ENCODE assay signal across 20 cellular contexts in genomic region chr10:69810097-69810496, GRCh38. TPM values are rescaled to one million over a fixed set of nuclear protein-coding genes. Genes with fewer than 3 reads are reported as not detected.
"Had no signal": no experiment of that assay in that cellular context is flagged by ENCODE, and none has a peak within 500 bp of the region (broad histone marks: within the 10 kb centered on the region; RNA-seq: fewer than 3 reads in every experiment).

No MANE protein-coding gene starts in this region.

- ATAC-seq: activated CD8-positive, alpha-beta T cell treated with anti-CD3 and anti-CD28 coated beads, Interleukin-2, amount 10 ng/mL, durations not matched to agents 7 days and 5 days; activated naive CD4-positive, alpha-beta T cell treated with anti-CD3 and anti-CD28 coated beads, Interleukin-2, amount 50 U/mL, for 72 hours; left lobe of liver; naive thymus-derived CD8-positive, alpha-beta T cell; pancreas; stimulated activated effector memory CD8-positive, alpha-beta T cell treated with anti-CD3 and anti-CD28 coated beads, Interleukin-12 subunit alpha, Interleukin-12 subunit beta, amount 100 ng/mL, for 72 hours had no signal

- H3K9me3 Mint-ChIP-seq: activated CD4-positive, alpha-beta T cell treated with anti-CD3 and anti-CD28 coated beads, Interleukin-2, amount 10 ng/mL, durations not matched to agents 24 days and 14 days; activated naive CD4-positive, alpha-beta T cell treated with anti-CD3 and anti-CD28 coated beads, Interleukin-2, amount 50 U/mL, for 72 hours; naive thymus-derived CD8-positive, alpha-beta T cell; stimulated activated effector memory CD8-positive, alpha-beta T cell treated with anti-CD3 and anti-CD28 coated beads, Interleukin-12 subunit alpha, Interleukin-12 subunit beta, amount 100 ng/mL, for 72 hours; T-helper 2 cell treated with Interferon-gamma antibody and Interleukin-4, amounts not matched to agents 5 μg/mL and 100 μg/mL, for 36 hours had no signal

- H3K4me1 Mint-ChIP-seq: activated CD4-positive, alpha-beta T cell treated with anti-CD3 and anti-CD28 coated beads, Interleukin-2, amount 10 ng/mL, durations not matched to agents 24 days and 14 days; naive thymus-derived CD8-positive, alpha-beta T cell; stimulated activated effector memory CD8-positive, alpha-beta T cell treated with anti-CD3 and anti-CD28 coated beads, Interleukin-12 subunit alpha, Interleukin-12 subunit beta, amount 100 ng/mL, for 72 hours had no signal

- H3K4me3 Mint-ChIP-seq: activated CD4-positive, alpha-beta T cell treated with anti-CD3 and anti-CD28 coated beads, Interleukin-2, amount 10 ng/mL, durations not matched to agents 24 days and 14 days; activated CD8-positive, alpha-beta T cell treated with anti-CD3 and anti-CD28 coated beads, Interleukin-2, amount 10 ng/mL, durations not matched to agents 7 days and 5 days; naive thymus-derived CD8-positive, alpha-beta T cell; stimulated activated effector memory CD8-positive, alpha-beta T cell treated with anti-CD3 and anti-CD28 coated beads, Interleukin-12 subunit alpha, Interleukin-12 subunit beta, amount 100 ng/mL, for 72 hours; T-helper 2 cell treated with Interferon-gamma antibody and Interleukin-4, amounts not matched to agents 5 μg/mL and 100 μg/mL, for 36 hours had no signal

- H3K27ac Mint-ChIP-seq: activated CD4-positive, alpha-beta T cell treated with anti-CD3 and anti-CD28 coated beads, Interleukin-2, amount 10 ng/mL, durations not matched to agents 24 days and 14 days; activated CD8-positive, alpha-beta T cell treated with anti-CD3 and anti-CD28 coated beads, Interleukin-2, amount 10 ng/mL, durations not matched to agents 7 days and 5 days; naive thymus-derived CD8-positive, alpha-beta T cell; stimulated activated effector memory CD8-positive, alpha-beta T cell treated with anti-CD3 and anti-CD28 coated beads, Interleukin-12 subunit alpha, Interleukin-12 subunit beta, amount 100 ng/mL, for 72 hours; T-helper 2 cell treated with Interferon-gamma antibody and Interleukin-4, amounts not matched to agents 5 μg/mL and 100 μg/mL, for 36 hours had no signal

- H3K36me3 Mint-ChIP-seq: activated naive CD4-positive, alpha-beta T cell treated with anti-CD3 and anti-CD28 coated beads, Interleukin-2, amount 50 U/mL, for 72 hours; brain; naive thymus-derived CD8-positive, alpha-beta T cell had no signal

- H3K36me3 ChIP-seq: pancreas, thyroid gland, uterus had no signal

- DNase-seq: activated CD4-positive, alpha-beta T cell treated with anti-CD3 and anti-CD28 coated beads, Interleukin-2, amount 10 ng/mL, durations not matched to agents 24 days and 14 days; activated CD4-positive, CD25-positive, alpha-beta regulatory T cell; activated CD8-positive, alpha-beta memory T cell treated with anti-CD3 and anti-CD28 coated beads, Interleukin-2, amount 50 U/mL, for 4 hours; activated CD8-positive, alpha-beta T cell treated with anti-CD3 and anti-CD28 coated beads, Interleukin-2, amount 10 ng/mL, durations not matched to agents 7 days and 5 days; activated effector memory CD4-positive, alpha-beta T cell treated with anti-CD3 and anti-CD28 coated beads, Interleukin-2, amount 50 U/mL, for 16 hours; activated T-cell treated with anti-CD3 and anti-CD28 coated beads, Interleukin-2, amount 50 U/mL, for 48 hours; cortex of kidney; effector CD8-positive, alpha-beta T cell; foreskin melanocyte; islet precursor cell; mammary epithelial cell; pancreas; uterus had no signal

- FAIRE-seq: pancreas had no signal

- H3K4me3 ChIP-seq: pancreas, thyroid gland, uterus had no signal

- H3K27me3 ChIP-seq: pancreas, thyroid gland, uterus had no signal

- H3K9me3 ChIP-seq: pancreas, thyroid gland, uterus had no signal

- H3K4me1 ChIP-seq: pancreas, uterus had no signal

- H3K27ac ChIP-seq: pancreas, thyroid gland, uterus had no signal

RNA-seq across cellular contexts. Expression of gene COL13A1, which starts 8.4 kb away (rescaled TPM):
- total RNA-seq: activated CD4-positive, alpha-beta T cell treated with anti-CD3 and anti-CD28 coated beads, Interleukin-2, amount 10 ng/mL, durations not matched to agents 24 days and 14 days; activated CD8-positive, alpha-beta T cell treated with anti-CD3 and anti-CD28 coated beads, Interleukin-2, amount 10 ng/mL, durations not matched to agents 7 days and 5 days; activated naive CD4-positive, alpha-beta T cell treated with anti-CD3 and anti-CD28 coated beads, Interleukin-2, amount 50 U/mL, for 72 hours; naive thymus-derived CD8-positive, alpha-beta T cell had no signal
- polyA plus RNA-seq: naive thymus-derived CD8-positive, alpha-beta T cell had no signal
